15 cellular contexts compared by ENCODE assay signal in genomic region chr2:182883451-182883850, GRCh38. TPM values are rescaled to one million over a fixed set of nuclear protein-coding genes. Genes with fewer than 3 reads are reported as not detected.
A peak's percentile ranks its signal among the peaks of the same experiment; 100 is the strongest.
DNase-seq lines count a peak whose midpoint lies in the region; ATAC-seq and TF ChIP-seq lines count a peak whose summit lies in the region.
"Had no signal": no experiment of that assay in that cellular context is flagged by ENCODE, and none has a peak within 500 bp of the region (broad histone marks: within the 10 kb centered on the region; RNA-seq: fewer than 3 reads in every experiment).

No MANE protein-coding gene starts in this region.

- H3K27me3 ChIP-seq in thoracic aorta (replicated peaks; ENCODE audit: insufficient read depth): no peaks in the 10 kb centered on the region

- DNase-seq in LHCN-M2 (ENCODE audit: low read depth): peak; percentile 82
- peak; percentile 48 for DNase-seq in SK-MEL-5 (ENCODE audit: low read depth, low spot score)
- DNase-seq in fibroblast of peridontal ligament (ENCODE audit: extremely low read depth): peak; percentile 70
- no peak for DNase-seq in thoracic aorta (ENCODE audit: low spot score)
- DNase-seq in NCI-H1930 (lab: John Stamatoyannopoulos, UW): no peak
- DNase-seq in medulla oblongata (ENCODE audit: extremely low spot score): no peak
- DNase-seq in NCI-H748 (lab: John Stamatoyannopoulos, UW; ENCODE audit: unreplicated experiment): no peak
- DNase-seq: COR-L47, DMS153, GOT3, HFFc6, NCI-H1436 treated with DMSO at 0.1 percent for 48 hours, NCI-H2081, RPMI8226, SIG-M5 had no signal

- peak overlapping the region; percentile 46 to 83 for H3K27ac ChIP-seq in thoracic aorta

- peaks cover 31 to 49% of the 10 kb centered on the region in 2 donors for H3K4me1 ChIP-seq in thoracic aorta (ENCODE audit: control insufficient read depth in 1 of 2, low read depth in 2 of 2)

- ATAC-seq in thoracic aorta (ENCODE audit: insufficient number of reproducible peaks, low FRiP score, low read depth): no peak

- H3K36me3 ChIP-seq in thoracic aorta: no peaks in the 10 kb centered on the region

- in situ Hi-C loops in SK-MEL-5 (cut with HindIII; ENCODE audit: low pct_unique_long_range_greater_than_20kb, low sequenced_read_pairs): no loop called here

- no peaks in the 10 kb centered on the region for H3K9me3 ChIP-seq in thoracic aorta

- TF ChIP-seq CTCF in thoracic aorta (IDR thresholded peaks at IDR 0.05): no peak

- H3K4me3 ChIP-seq in thoracic aorta: peak overlapping the region; percentile 20

RNA-seq across cellular contexts. Expression of gene FRZB, which starts 17.0 kb away (rescaled TPM):
- total RNA-seq in LHCN-M2 (2014; rRNA removed) (0.92 and 1.1 TPM in 2 replicates), thoracic aorta (100 to 1,000 TPM; 140 to 203 TPM)
- polyA plus RNA-seq in LHCN-M2 (2012): 1.5 TPM
- total RNA-seq in SK-MEL-5 (2014; rRNA removed; shearing (Covaris generic)): not detected in 2 replicates
- polyA plus RNA-seq in SK-MEL-5 (2015; cell fraction: cytosol; rRNA removed): not detected in 2 replicates
- 0.08 TPM in 1 of 2 replicates, not detected in the other for polyA plus RNA-seq in SK-MEL-5 (2015; cell fraction: nucleus; rRNA removed)

Comparison
In these comparisons a context has a peak if more than half of its experiments do, and no peak if none do; other contexts are left out.
1. DNase-seq: peak in LHCN-M2 (single experiment), SK-MEL-5 (single experiment) and fibroblast of peridontal ligament (single experiment); none in thoracic aorta (single experiment), NCI-H1930 (0 of 2), medulla oblongata (single experiment) and NCI-H748 (single experiment).
2. RNA of gene FRZB, which starts 17.0 kb away (total RNA-seq): 140 to 203 TPM in thoracic aorta; 0.92 to 1.1 TPM in LHCN-M2 and not detected in SK-MEL-5; every median in the first group is over 10 times any median in the second.